In the genomic region with DNA sequence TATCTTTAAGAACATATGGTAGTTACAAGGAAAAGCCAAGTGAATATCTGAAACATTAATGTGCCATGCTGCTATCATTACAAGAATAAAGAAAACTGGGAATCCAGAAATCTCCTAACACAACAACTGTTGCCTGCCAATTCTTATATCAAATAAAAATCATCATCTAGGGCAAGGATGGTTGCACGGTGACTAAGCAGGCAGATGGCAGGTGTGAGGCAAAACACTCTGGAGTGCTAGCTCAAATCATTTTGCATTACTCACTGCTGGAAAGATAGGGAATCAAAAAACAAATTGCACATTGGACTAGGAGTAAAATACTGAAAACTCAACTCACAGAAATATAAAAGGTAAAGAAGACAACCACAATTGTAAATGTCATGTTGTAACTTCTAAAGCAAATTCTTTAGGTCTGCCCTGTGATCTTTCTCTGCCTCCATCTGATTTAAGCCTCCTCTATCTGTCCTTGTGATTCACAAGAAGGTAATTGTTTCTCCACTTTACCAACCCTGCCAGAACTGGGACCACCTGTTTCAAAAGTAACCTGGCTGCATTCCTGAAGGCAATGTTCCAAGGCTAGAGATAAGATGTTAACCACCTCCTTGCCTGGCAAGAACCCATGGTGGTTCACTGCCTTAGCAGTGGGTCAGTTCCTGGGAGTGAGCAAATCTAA, we compare ENCODE assay signal across 8 cellular contexts. TPM values are rescaled to one million over a fixed set of nuclear protein-coding genes. Genes with fewer than 3 reads are reported as not detected.
A peak's percentile ranks its signal among the peaks of the same experiment; 100 is the strongest.
DNase-seq lines count a peak whose midpoint lies in the region; ATAC-seq and TF ChIP-seq lines count a peak whose summit lies in the region.

No MANE protein-coding gene starts in this region.

- TF ChIP-seq EP300 in sigmoid colon (IDR thresholded peaks at IDR 0.05), result no peak

- 18 to 69% methylated on average over 1 of the region's 1 CpG for WGBS in sigmoid colon, 2 donors

- peaks cover 0 to 15% (median 8%) of the 10 kb centered on the region in 4 donors for H3K4me1 ChIP-seq in sigmoid colon

- H3K27ac ChIP-seq in sigmoid colon, result peak overlapping the region in 1 of 4 donors; percentile 6

- no peak overlapping the region for H3K27ac Mint-ChIP-seq in naive thymus-derived CD8-positive, alpha-beta T cell

- no peak overlapping the region for H3K4me3 ChIP-seq in sigmoid colon

- POLR2A ChIA-PET in naive thymus-derived CD8-positive, alpha-beta T cell (lab: Charles Lee), result interaction anchor here (1.5 to 1.6 kb wide), 2 partner anchors 102 to 140 kb away, joined by 3 to 6 read pairs; no protein-coding TSS in a partner anchor

- H3K9me3 Mint-ChIP-seq in naive thymus-derived CD8-positive, alpha-beta T cell, result no peaks in the 10 kb centered on the region

- intact Hi-C loops in sigmoid colon (cut with DNase I), result loop anchor here (5.0 kb wide), 1 partner anchor 142 kb away; no protein-coding TSS in a partner anchor

- H3K9me3 ChIP-seq in sigmoid colon, result no peaks in the 10 kb centered on the region

- H3K27me3 Mint-ChIP-seq in naive thymus-derived CD8-positive, alpha-beta T cell, result no peaks in the 10 kb centered on the region

- peaks cover 0 to 6% (median 0%) of the 10 kb centered on the region in 4 donors for H3K4me1 Mint-ChIP-seq in naive thymus-derived CD8-positive, alpha-beta T cell

- H3K36me3 Mint-ChIP-seq in naive thymus-derived CD8-positive, alpha-beta T cell, result no peaks in the 10 kb centered on the region

- ATAC-seq in naive thymus-derived CD8-positive, alpha-beta T cell, result no peak

- no peaks in the 10 kb centered on the region for H3K27me3 ChIP-seq in sigmoid colon

- DNase-seq in EH (ENCODE audit: low read depth), result peak; percentile 18
- peak; percentile 9 for DNase-seq in NAMALWA (ENCODE audit: low spot score)
- peak; percentile 78 for DNase-seq in cerebellar cortex (ENCODE audit: low spot score)
- peak; percentile 77 for DNase-seq in myocyte (ENCODE audit: low read depth)
- no peak for DNase-seq in activated CD4-positive, alpha-beta T cell treated with anti-CD3 and anti-CD28 coated beads, Interleukin-2, amount 50 U/mL, for 1 hour
- DNase-seq in GM19240 (ENCODE audit: insufficient read length, low spot score), result no peak
- no peak for DNase-seq in sigmoid colon
- DNase-seq in naive thymus-derived CD8-positive, alpha-beta T cell, result no peak

- H3K36me3 ChIP-seq in sigmoid colon, result no peaks in the 10 kb centered on the region

- TF ChIP-seq CTCF in sigmoid colon (IDR thresholded peaks at IDR 0.05), result no peak

- no peak for TF ChIP-seq POLR2A in sigmoid colon (IDR thresholded peaks at IDR 0.05)

- H3K4me3 Mint-ChIP-seq in naive thymus-derived CD8-positive, alpha-beta T cell, result no peak overlapping the region

RNA-seq across cellular contexts. Expression of a gene that starts 33.0 kb away (rescaled TPM):
- 7.4 and 9.0 TPM in 2 replicates for total RNA-seq in myocyte
- 1.8 TPM for polyA plus RNA-seq in myocyte (2012)
- 10 to 100 TPM in 2 of 4 donors, 1 to 10 TPM in 2; 5.0 to 10.7 (median 8.8) TPM for total RNA-seq in sigmoid colon
- 1 to 10 TPM in 1 of 3 donors, under 1 TPM in 2; 0.23 to 1.2 (median 0.82) TPM for polyA plus RNA-seq in sigmoid colon
- total RNA-seq in naive thymus-derived CD8-positive, alpha-beta T cell, result under 1 TPM; 0.49 to 0.78 TPM
- under 1 TPM; 0.05 to 0.32 (median 0.08) TPM for polyA plus RNA-seq in naive thymus-derived CD8-positive, alpha-beta T cell

Comparison
In these comparisons a context has a peak if more than half of its experiments do, and no peak if none do; other contexts are left out.
1. DNase-seq: peak in EH (single experiment), NAMALWA (single experiment), cerebellar cortex (single experiment) and myocyte (single experiment); none in activated CD4-positive, alpha-beta T cell treated with anti-CD3 and anti-CD28 coated beads, Interleukin-2, amount 50 U/mL, for 1 hour (single experiment), GM19240 (single experiment), sigmoid colon (single experiment) and naive thymus-derived CD8-positive, alpha-beta T cell (0 of 10).